Comparison of ENCODE assay signal across 1 cellular context in genomic region chr2:63893163-63893562, GRCh38.
TF ChIP-seq lines count a peak whose summit lies in the region.

No MANE protein-coding gene starts in this region.

TF ChIP-seq in IMR-90, 13 proteins besides CTCF, POLR2A, EP300 and RAD21:
- no peak for TF ChIP-seq CHD1 (IDR thresholded peaks at IDR 0.05; ENCODE audit: low read depth, low read length)
- TF ChIP-seq FOS (IDR thresholded peaks at IDR 0.05; ENCODE audit: low read depth, low read length), result no peak
- TF ChIP-seq RFX5 (IDR thresholded peaks at IDR 0.05; ENCODE audit: low read depth, low read length), result no peak
